Comparison of ENCODE assay signal across 8 cellular contexts in genomic region chr6:142207265-142207877, GRCh38.
A peak's percentile ranks its signal among the peaks of the same experiment; 100 is the strongest.
DNase-seq lines count a peak whose midpoint lies in the region; ATAC-seq, FAIRE-seq and TF ChIP-seq lines count a peak whose summit lies in the region.

No MANE protein-coding gene starts in this region.

- H3K18ac ChIP-seq in mesendoderm (ENCODE audit: low read length): no peak overlapping the region

- TF ChIP-seq POLR2A in upper lobe of left lung (IDR thresholded peaks at IDR 0.05): no peak

- no peak overlapping the region for H4K8ac ChIP-seq in mesendoderm (ENCODE audit: low read depth, low read length)

- no peaks in the 10 kb centered on the region for H3K27me3 Mint-ChIP-seq in activated B cell treated with CpG ODN at 0.5 μM for 24 hours

- POLR2A ChIA-PET in activated B cell treated with CpG ODN at 0.5 μM for 24 hours (lab: Charles Lee): no interaction called here

- peaks cover 78% of the 10 kb centered on the region for H3K36me3 ChIP-seq in MG63
- no peaks in the 10 kb centered on the region for H3K36me3 ChIP-seq in mesendoderm (ENCODE audit: control insufficient read depth, insufficient read depth, low read length)
- H3K36me3 ChIP-seq in upper lobe of left lung: peaks cover 0 to 21% (median 9%) of the 10 kb centered on the region in 4 donors

- CTCF ChIA-PET in activated B cell treated with CpG ODN at 0.5 μM for 24 hours (lab: Charles Lee): interaction anchor here (0.6 to 1.5 kb wide), 5 partner anchors 9 to 218 kb away, joined by 3 to 5 read pairs (median 5); partner anchors contain the start of gene NMBR

- DNase-seq in COLO668 (lab: John Stamatoyannopoulos, UW; ENCODE audit: unreplicated experiment) (peak; percentile 11), MG63 (peak; percentile 7), activated B cell treated with CpG ODN at 0.5 μM for 24 hours (no peak), ecto neural progenitor cell (ENCODE audit: low spot score) (peak; percentile 57), mesendoderm (peak; percentile 82), upper lobe of left lung (peak in 1 of 2 donors; percentile 49), frontal cortex (ENCODE audit: low spot score in 2 of 2) (no peak)

- no peaks in the 10 kb centered on the region for H3K4me1 ChIP-seq in mesendoderm (ENCODE audit: control insufficient read depth, low read depth, low read length)
- H3K4me1 ChIP-seq in upper lobe of left lung: no peaks in the 10 kb centered on the region

- H3K4me3 Mint-ChIP-seq in activated B cell treated with CpG ODN at 0.5 μM for 24 hours: no peak overlapping the region

- H3K4me3 ChIP-seq in MG63 (no peak overlapping the region), mesendoderm (ENCODE audit: low read length) (no peak overlapping the region), upper lobe of left lung (no peak overlapping the region)

- H3K9me3 ChIP-seq in MG63 (peaks cover 2% of the 10 kb centered on the region; the same call in 1 of the 2 replicates), upper lobe of left lung (no peaks in the 10 kb centered on the region)

- no peak overlapping the region for H3K4ac ChIP-seq in mesendoderm (ENCODE audit: low read depth, low read length)

- no peak overlapping the region for H4K5ac ChIP-seq in mesendoderm (ENCODE audit: low read length)

- no peak overlapping the region for H3K4me2 ChIP-seq in mesendoderm (ENCODE audit: low read length)

- H3K79me1 ChIP-seq in mesendoderm (ENCODE audit: low read length): no peaks in the 10 kb centered on the region

- no peak for FAIRE-seq in frontal cortex (lab: Jason Lieb, UNC)

- no CpG with 5 or more reads among the region's 4 CpGs for WGBS in mesendoderm (ENCODE audit: extremely low coverage, insufficient coverage, low lambda C conversion rate)
- 69 to 79% methylated on average over 4 of the region's 4 CpGs for WGBS in upper lobe of left lung, 2 donors

- no peaks in the 10 kb centered on the region for H3K27me3 ChIP-seq in MG63
- no peaks in the 10 kb centered on the region for H3K27me3 ChIP-seq in mesendoderm (ENCODE audit: insufficient read depth, low read length, poor library complexity)
- H3K27me3 ChIP-seq in upper lobe of left lung: no peaks in the 10 kb centered on the region

- TF ChIP-seq EP300 in upper lobe of left lung (IDR thresholded peaks at IDR 0.05): no peak

- no peak overlapping the region for H3K56ac ChIP-seq in mesendoderm (ENCODE audit: low read length)

- H3K23ac ChIP-seq in mesendoderm (ENCODE audit: low read length): no peak overlapping the region

- H3K9me3 Mint-ChIP-seq in activated B cell treated with CpG ODN at 0.5 μM for 24 hours: peaks cover 10% of the 10 kb centered on the region

- no peak overlapping the region for H2AK5ac ChIP-seq in mesendoderm (ENCODE audit: low read length)

- no peak overlapping the region for H3K9ac ChIP-seq in mesendoderm (ENCODE audit: low read length)

- no peak overlapping the region for H3K27ac Mint-ChIP-seq in activated B cell treated with CpG ODN at 0.5 μM for 24 hours

- H3K4me1 Mint-ChIP-seq in activated B cell treated with CpG ODN at 0.5 μM for 24 hours: no peaks in the 10 kb centered on the region

- H3K36me3 Mint-ChIP-seq in activated B cell treated with CpG ODN at 0.5 μM for 24 hours (ENCODE audit: low read depth): peaks cover 83% of the 10 kb centered on the region

- H3K27ac ChIP-seq in mesendoderm (ENCODE audit: low read depth, low read length) (no peak overlapping the region), upper lobe of left lung (no peak overlapping the region)

- H2BK120ac ChIP-seq in mesendoderm (ENCODE audit: low read depth, low read length): no peak overlapping the region

- intact Hi-C loops in activated B cell treated with CpG ODN at 0.5 μM for 24 hours (cut with micrococcal nuclease): loop anchor here (1.0 to 2.0 kb wide), 2 partner anchors 60 to 219 kb away; partner anchors contain the start of genes NMBR and VTA1

- H2BK5ac ChIP-seq in mesendoderm (ENCODE audit: low read length): no peak overlapping the region

- TF ChIP-seq CTCF in activated B cell treated with CpG ODN at 0.5 μM for 24 hours (IDR thresholded peaks at IDR 0.05) (no peak), upper lobe of left lung (IDR thresholded peaks at IDR 0.05) (peak; percentile 44 to 78 (median 71))

- no peak overlapping the region for H2BK15ac ChIP-seq in mesendoderm (replicated peaks; ENCODE audit: low read depth)

- H3K79me2 ChIP-seq in mesendoderm (ENCODE audit: control insufficient read depth, insufficient read depth, low read length): no peaks in the 10 kb centered on the region

- peak; percentile 73 for ATAC-seq in GM19467 (IDR thresholded peaks at IDR 0.05; ENCODE audit: unreplicated experiment)
- peak; percentile 34 for ATAC-seq in activated B cell treated with CpG ODN at 0.5 μM for 24 hours (ENCODE audit: low read depth)
- peak; percentile 76 to 77 for ATAC-seq in upper lobe of left lung (ENCODE audit: low FRiP score in 2 of 2)

Comparison
In these comparisons a context has a peak if more than half of its experiments do, and no peak if none do; other contexts are left out.
1. DNase-seq: peak in COLO668 (single experiment), MG63 (single experiment), ecto neural progenitor cell (single experiment) and mesendoderm (single experiment); none in activated B cell treated with CpG ODN at 0.5 μM for 24 hours (single experiment) and frontal cortex (0 of 2).
2. Peak in every context shown above with its lines, with median percentiles within 50 percentile points of each other: ATAC-seq.